In genomic region chr2:39146022-39146421, GRCh38 we compare ENCODE assay signal across 23 cellular contexts. TPM values are rescaled to one million over a fixed set of nuclear protein-coding genes. Genes with fewer than 3 reads are reported as not detected.
DNase-seq lines count a peak whose midpoint lies in the region; ATAC-seq, FAIRE-seq and TF ChIP-seq lines count a peak whose summit lies in the region.
"Had no signal": no experiment of that assay in that cellular context is flagged by ENCODE, and none has a peak within 500 bp of the region (broad histone marks: within the 10 kb centered on the region; RNA-seq: fewer than 3 reads in every experiment).

No MANE protein-coding gene starts in this region.

- peaks cover 7% of the 10 kb centered on the region for H3K36me3 Mint-ChIP-seq in activated CD8-positive, alpha-beta T cell treated with anti-CD3 and anti-CD28 coated beads, Interleukin-2, amount 10 ng/mL, durations not matched to agents 7 days and 5 days (ENCODE audit: low read depth)
- no peaks in the 10 kb centered on the region for H3K36me3 Mint-ChIP-seq in activated CD8-positive, alpha-beta T cell treated with anti-CD3 and anti-CD28 coated beads for 36 hours (ENCODE audit: low read depth)
- H3K36me3 Mint-ChIP-seq: CD8-positive, alpha-beta T cell had no signal

- no peaks in the 10 kb centered on the region for H3K27me3 Mint-ChIP-seq in activated CD8-positive, alpha-beta T cell treated with anti-CD3 and anti-CD28 coated beads, Interleukin-2, amount 10 ng/mL, durations not matched to agents 7 days and 5 days (ENCODE audit: low read depth)
- no peaks in the 10 kb centered on the region for H3K27me3 Mint-ChIP-seq in activated CD8-positive, alpha-beta T cell treated with anti-CD3 and anti-CD28 coated beads for 36 hours
- H3K27me3 Mint-ChIP-seq: B cell; CD4-positive, alpha-beta T cell had no signal

- TF ChIP-seq EP300 in K562 (IDR thresholded peaks at IDR 0.05; ENCODE audit: low read length) = no peak

- H3K9me1 ChIP-seq in K562 (ENCODE audit: control insufficient read depth, insufficient read depth, low read length) = no peaks in the 10 kb centered on the region

- BruUV-seq in K562 (replicated peaks; lab: Mats Ljungman, UMichigan) = no TSS peak

- no peak overlapping the region for H3K27ac Mint-ChIP-seq in activated CD8-positive, alpha-beta T cell treated with anti-CD3 and anti-CD28 coated beads, Interleukin-2, amount 10 ng/mL, durations not matched to agents 7 days and 5 days
- H3K27ac Mint-ChIP-seq in activated CD8-positive, alpha-beta T cell treated with anti-CD3 and anti-CD28 coated beads for 36 hours = no peak overlapping the region
- H3K27ac Mint-ChIP-seq: B cell; CD4-positive, alpha-beta T cell; CD8-positive, alpha-beta T cell had no signal

- POLR2A ChIA-PET in activated CD8-positive, alpha-beta T cell treated with anti-CD3 and anti-CD28 coated beads, Interleukin-2, amount 10 ng/mL, durations not matched to agents 7 days and 5 days (lab: Charles Lee) = interaction anchor here (1.3 kb wide), 1 partner anchor 22 kb away, joined by 3 read pairs; no protein-coding TSS in a partner anchor
- POLR2A ChIA-PET in activated CD8-positive, alpha-beta T cell treated with anti-CD3 and anti-CD28 coated beads for 36 hours (lab: Charles Lee) = no interaction called here
- POLR2A ChIA-PET in K562 (lab: Yijun Ruan, JAX) = no interaction called here

- no peaks in the 10 kb centered on the region for H3K9me3 Mint-ChIP-seq in activated CD8-positive, alpha-beta T cell treated with anti-CD3 and anti-CD28 coated beads, Interleukin-2, amount 10 ng/mL, durations not matched to agents 7 days and 5 days (ENCODE audit: insufficient read depth)
- H3K9me3 Mint-ChIP-seq in activated CD8-positive, alpha-beta T cell treated with anti-CD3 and anti-CD28 coated beads for 36 hours = no peaks in the 10 kb centered on the region
- H3K9me3 Mint-ChIP-seq: CD4-positive, alpha-beta T cell; CD8-positive, alpha-beta T cell had no signal

- no peak for TF ChIP-seq CTCF in activated CD8-positive, alpha-beta T cell treated with anti-CD3 and anti-CD28 coated beads for 36 hours (IDR thresholded peaks at IDR 0.05)
- TF ChIP-seq CTCF in K562 (IDR thresholded peaks at IDR 0.05 in 2 of 3, conservative IDR thresholded peaks at IDR 0.05 in 1 of 3; ENCODE audit: insufficient read depth in 2 of 3, low read depth in 1 of 3, low read length in 3 of 3) (no peak), psoas muscle (IDR thresholded peaks at IDR 0.05) (no peak)

- TF ChIP-seq POLR2A in K562 (conservative IDR thresholded peaks at IDR 0.05) = no peak

- H3K36me3 ChIP-seq in K562 (ENCODE audit: control insufficient read depth, insufficient read depth, low read length) = no peaks in the 10 kb centered on the region; the same call in 2 of the 3 replicates
- H3K36me3 ChIP-seq in psoas muscle (ENCODE audit: insufficient read depth in 1 of 2, low read depth in 1 of 2) = no peaks in the 10 kb centered on the region
- H3K36me3 ChIP-seq: BLaER1 treated with 17β-estradiol and CSF1 and Interleukin-3, amounts not matched to agents 10 nM and 100 nM had no signal

- H3K4me3 Mint-ChIP-seq in activated CD8-positive, alpha-beta T cell treated with anti-CD3 and anti-CD28 coated beads, Interleukin-2, amount 10 ng/mL, durations not matched to agents 7 days and 5 days = no peak overlapping the region
- no peak overlapping the region for H3K4me3 Mint-ChIP-seq in activated CD8-positive, alpha-beta T cell treated with anti-CD3 and anti-CD28 coated beads for 36 hours
- H3K4me3 Mint-ChIP-seq: B cell; CD4-positive, alpha-beta T cell; CD8-positive, alpha-beta T cell had no signal

- FAIRE-seq in K562 (lab: Jason Lieb, UNC) = no peak
- FAIRE-seq: A549, D721Med, G401.6, GM12891 had no signal

- no peak overlapping the region for H3K9ac ChIP-seq in K562 (ENCODE audit: insufficient read depth in 1 of 2, low read depth in 2 of 2, low read length in 2 of 2)
- H3K9ac ChIP-seq: BLaER1 treated with 17β-estradiol and CSF1 and Interleukin-3, amounts not matched to agents 10 nM and 100 nM had no signal

- H4K20me1 ChIP-seq in K562 (replicated peaks; ENCODE audit: control insufficient read depth, insufficient read depth, low read length) = no peaks in the 10 kb centered on the region
- H4K20me1 ChIP-seq: BLaER1 treated with 17β-estradiol and CSF1 and Interleukin-3, amounts not matched to agents 10 nM and 100 nM had no signal

- intact Hi-C loops in activated CD8-positive, alpha-beta T cell treated with anti-CD3 and anti-CD28 coated beads for 36 hours (cut with micrococcal nuclease) = no loop called here
- intact Hi-C loops in K562 (cut with micrococcal nuclease) = no loop called here
- intact Hi-C loops in psoas muscle (cut with DNase I) = no loop called here

- in situ Hi-C loops in K562 (cut with MboI) = no loop called here

- CTCF ChIA-PET in activated CD8-positive, alpha-beta T cell treated with anti-CD3 and anti-CD28 coated beads, Interleukin-2, amount 10 ng/mL, durations not matched to agents 7 days and 5 days (lab: Charles Lee) = no interaction called here
- CTCF ChIA-PET in activated CD8-positive, alpha-beta T cell treated with anti-CD3 and anti-CD28 coated beads for 36 hours (lab: Charles Lee) = interaction anchor here (0.9 kb wide), 1 partner anchor 84 kb away, joined by 3 read pairs; no protein-coding TSS in a partner anchor
- CTCF ChIA-PET in K562 (lab: Yijun Ruan, JAX; ENCODE audit: low intra/inter-chr PET ratio) = no interaction called here

- 0 out of 2 replicates have a peak overlapping the region, but pooled peaks have one; percentile 17 for H2AFZ ChIP-seq in K562 (ENCODE audit: low read depth, low read length)

- H3K4me2 ChIP-seq in K562 (ENCODE audit: insufficient read depth, low read length) = no peak overlapping the region
- H3K4me2 ChIP-seq: A549; BLaER1 treated with 17β-estradiol and CSF1 and Interleukin-3, amounts not matched to agents 10 nM and 100 nM had no signal

- peaks cover 19 to 35% of the 10 kb centered on the region in 2 experiments for H3K4me1 ChIP-seq in K562 (replicated peaks in 1 of 2; ENCODE audit: control insufficient read depth in 2 of 2, insufficient read depth in 2 of 2, low read length in 2 of 2)
- peaks cover 14% of the 10 kb centered on the region for H3K4me1 ChIP-seq in psoas muscle

- no peak for ATAC-seq in activated CD8-positive, alpha-beta T cell treated with anti-CD3 and anti-CD28 coated beads, Interleukin-2, amount 10 ng/mL, durations not matched to agents 7 days and 5 days
- no peak for ATAC-seq in activated CD8-positive, alpha-beta T cell treated with anti-CD3 and anti-CD28 coated beads for 36 hours
- ATAC-seq in K562 (no peak), psoas muscle (peak; percentile 83 to 87 (median 86)), HG02870 (IDR thresholded peaks at IDR 0.05; ENCODE audit: unreplicated experiment) (no peak)
- no peak for ATAC-seq in activated CD4-positive, CD25-positive, alpha-beta regulatory T cell treated with anti-CD3 and anti-CD28 coated beads, Interleukin-2, amount 50 U/mL, for 24 hours
- ATAC-seq: A549; CD8-positive, alpha-beta T cell had no signal

- TF ChIP-seq RAD21 in K562 (CRISPR knock-in tag; conservative IDR thresholded peaks at IDR 0.05 in 1 of 2, IDR thresholded peaks at IDR 0.05 in 1 of 2) = no peak

- H3K4me1 Mint-ChIP-seq in activated CD8-positive, alpha-beta T cell treated with anti-CD3 and anti-CD28 coated beads, Interleukin-2, amount 10 ng/mL, durations not matched to agents 7 days and 5 days (ENCODE audit: low read depth) = peaks cover 40% of the 10 kb centered on the region
- peaks cover 16% of the 10 kb centered on the region for H3K4me1 Mint-ChIP-seq in activated CD8-positive, alpha-beta T cell treated with anti-CD3 and anti-CD28 coated beads for 36 hours (ENCODE audit: low read depth)

- DNase-seq in activated CD8-positive, alpha-beta T cell treated with anti-CD3 and anti-CD28 coated beads, Interleukin-2, amount 10 ng/mL, durations not matched to agents 7 days and 5 days = peak; percentile 12
- DNase-seq in activated CD8-positive, alpha-beta T cell treated with anti-CD3 and anti-CD28 coated beads for 36 hours = no peak
- no peak for DNase-seq in K562 (ENCODE audit: extremely low read depth in 1 of 4, low spot score in 3 of 4)
- DNase-seq in psoas muscle = peak; percentile 25 to 56
- DNase-seq in stimulated activated CD8-positive, alpha-beta memory T cell treated with anti-CD3 and anti-CD28 coated beads, Interleukin-4, amount 100 ng/mL, for 48 hours = peak; percentile 16
- no peak for DNase-seq in SK-N-DZ (ENCODE audit: low spot score)
- DNase-seq: AML-193; Caco-2; Calu3; CD4-positive, alpha-beta T cell; CD8-positive, alpha-beta T cell; DMS79 treated with DMSO at 0.1 percent for 48 hours; GF-D8 had no signal

- WGBS in K562 (ENCODE audit: insufficient coverage, low coverage, missing lambda C conversion rate) = 74% methylated on average over 3 of the region's 3 CpGs
- 28 to 47% (median 32%) methylated on average over 3 of the region's 3 CpGs for WGBS in psoas muscle, 3 donors

- H3K4me3 ChIP-seq in K562 (no peak overlapping the region), psoas muscle (no peak overlapping the region)
- H3K4me3 ChIP-seq: A549; BLaER1 treated with 17β-estradiol and CSF1 and Interleukin-3, amounts not matched to agents 10 nM and 100 nM had no signal

- H3K27ac ChIP-seq in K562 (ENCODE audit: extremely low read depth, low read depth, low read length) (no peak overlapping the region), psoas muscle (peak overlapping the region; percentile 34)
- H3K27ac ChIP-seq: 22Rv1; A549; BLaER1 treated with 17β-estradiol and CSF1 and Interleukin-3, amounts not matched to agents 10 nM and 100 nM; C4-2B had no signal

- H3K27me3 ChIP-seq in K562 (ENCODE audit: control insufficient read depth in 2 of 2, insufficient read depth in 2 of 2, low read length in 2 of 2) = no peaks in the 10 kb centered on the region
- H3K27me3 ChIP-seq in psoas muscle (ENCODE audit: insufficient read depth in 3 of 3, low read length in 2 of 3) = no peaks in the 10 kb centered on the region
- H3K27me3 ChIP-seq: BLaER1 treated with 17β-estradiol and CSF1 and Interleukin-3, amounts not matched to agents 10 nM and 100 nM had no signal

- no peaks in the 10 kb centered on the region for H3K79me2 ChIP-seq in K562 (ENCODE audit: control insufficient read depth, insufficient read depth, low read length)

- H3K9me3 ChIP-seq in K562 (replicated peaks; ENCODE audit: control insufficient read depth, insufficient read depth, low read depth, low read length) = 0 out of 2 replicates have a peak, but pooled peaks cover 4% of the 10 kb centered on the region
- H3K9me3 ChIP-seq in psoas muscle = no peaks in the 10 kb centered on the region
- H3K9me3 ChIP-seq: A549, Caco-2 had no signal

RNA-seq across cellular contexts. Expression of gene SOS1, which starts 25.2 kb away (rescaled TPM):
- 100 to 1,000 TPM; 209 to 243 TPM for total RNA-seq in activated CD8-positive, alpha-beta T cell treated with anti-CD3 and anti-CD28 coated beads, Interleukin-2, amount 10 ng/mL, durations not matched to agents 7 days and 5 days
- 10 to 100 TPM; 43.6 to 56.8 TPM for total RNA-seq in activated CD8-positive, alpha-beta T cell treated with anti-CD3 and anti-CD28 coated beads for 36 hours
- total RNA-seq in K562 (2011; cell fraction: chromatin; rRNA removed; ENCODE audit: low replicate concordance) = 26.1 and 163 TPM in 2 replicates
- total RNA-seq in K562 (2011; cell fraction: nucleolus; rRNA removed) = 8.8 and 15.8 TPM in 2 replicates
- 38.1 and 53.0 TPM in 2 replicates for total RNA-seq in K562 (2011; cell fraction: nucleoplasm; rRNA removed)
- 6.3 and 7.6 TPM in 2 replicates for total RNA-seq in K562 (2014; rRNA removed)
- total RNA-seq in K562 (2014; rRNA removed; fragmentation: Illumina TruSeq; extraction: Trizol) = 16.3 and 17.9 TPM in 2 replicates
- 20.1 and 21.6 TPM in 2 replicates for total RNA-seq in K562 (2015; rRNA removed; fragmentation: Illumina TruSeq; extraction: Trizol)
- total RNA-seq in K562 (2021) = 23.1 and 23.8 TPM in 2 replicates
- 27.1 and 27.9 TPM in 2 replicates for polyA plus RNA-seq in K562 (2011; rRNA removed)
- 16.0 and 30.7 TPM in 2 replicates for polyA plus RNA-seq in K562 (2011; cell fraction: cytosol; rRNA removed)
- polyA plus RNA-seq in K562 (2011; cell fraction: nucleus; rRNA removed) = 61.3 and 78.0 TPM in 2 replicates
- 13.2 and 16.3 TPM in 2 replicates for polyA plus RNA-seq in K562 (2012)
- 24.5 and 26.8 TPM in 2 replicates for polyA plus RNA-seq in K562 (2014; fragmentation: Illumina TruSeq; extraction: Trizol)
- 1 to 10 TPM; 2.5 to 4.0 TPM for polyA plus RNA-seq in K562 (2014; fragmentation: Nextera tagmentation; extraction: Ambion mirVana)
- 10.9 and 12.1 TPM in 2 replicates for polyA plus RNA-seq in K562 (2014; rRNA removed)
- 80.6 and 96.0 TPM in 2 replicates for polyA minus RNA-seq in K562 (2011; rRNA and poly(A)+ RNA removed)
- 15.1 and 17.0 TPM in 2 replicates for polyA minus RNA-seq in K562 (2011; cell fraction: cytosol; rRNA and poly(A)+ RNA removed)
- polyA minus RNA-seq in K562 (2011; cell fraction: nucleus; rRNA and poly(A)+ RNA removed) = 52.2 and 93.1 TPM in 2 replicates
- 10 to 100 TPM; 25.4 to 35.7 (median 33.1) TPM for total RNA-seq in psoas muscle
- polyA plus RNA-seq in psoas muscle = 10 to 100 TPM in 1 of 3 donors, 1 to 10 TPM in 2; 4.9 to 24.7 (median 8.0) TPM
- 8.6 and 9.0 TPM in 2 replicates for polyA plus RNA-seq in SK-N-DZ (2014; cell fraction: cytosol; rRNA removed)
- polyA plus RNA-seq in SK-N-DZ (2014; cell fraction: nucleus; rRNA removed) = 11.2 and 23.7 TPM in 2 replicates

Comparison
In these comparisons a context has a peak if more than half of its experiments do, and no peak if none do; other contexts are left out.
1. DNase-seq: peak in activated CD8-positive, alpha-beta T cell treated with anti-CD3 and anti-CD28 coated beads, Interleukin-2, amount 10 ng/mL, durations not matched to agents 7 days and 5 days (single experiment), psoas muscle (2 of 2) and stimulated activated CD8-positive, alpha-beta memory T cell treated with anti-CD3 and anti-CD28 coated beads, Interleukin-4, amount 100 ng/mL, for 48 hours (single experiment); none in activated CD8-positive, alpha-beta T cell treated with anti-CD3 and anti-CD28 coated beads for 36 hours (single experiment), K562 (0 of 4) and SK-N-DZ (single experiment).
2. ATAC-seq: peak in psoas muscle (4 of 4); none in activated CD8-positive, alpha-beta T cell treated with anti-CD3 and anti-CD28 coated beads, Interleukin-2, amount 10 ng/mL, durations not matched to agents 7 days and 5 days (single experiment), activated CD8-positive, alpha-beta T cell treated with anti-CD3 and anti-CD28 coated beads for 36 hours (single experiment), K562 (single experiment), HG02870 (single experiment) and activated CD4-positive, CD25-positive, alpha-beta regulatory T cell treated with anti-CD3 and anti-CD28 coated beads, Interleukin-2, amount 50 U/mL, for 24 hours (0 of 2).